ENCODE assay signal across 2 cellular contexts in genomic region chr17:50481648-50482047, GRCh38.
TF ChIP-seq lines count a peak whose summit lies in the region.

No MANE protein-coding gene starts in this region.

TF ChIP-seq in liver, 16 proteins besides CTCF, POLR2A, EP300 and RAD21:
- TF ChIP-seq HNF4G (IDR thresholded peaks at IDR 0.05) (no peak), NR2F2 (IDR thresholded peaks at IDR 0.05) (no peak), TAF1 (conservative IDR thresholded peaks at IDR 0.05) (no peak), FOXA1 (IDR thresholded peaks at IDR 0.05) (no peak), ZBTB33 (IDR thresholded peaks at IDR 0.05) (no peak), GABPA (IDR thresholded peaks at IDR 0.05 in 1 of 2, conservative IDR thresholded peaks at IDR 0.05 in 1 of 2) (no peak), EGR1 (IDR thresholded peaks at IDR 0.05; ENCODE audit: low read depth in 2 of 2) (no peak), MAX (IDR thresholded peaks at IDR 0.05) (no peak), SP1 (IDR thresholded peaks at IDR 0.05) (no peak), YY1 (IDR thresholded peaks at IDR 0.05) (no peak), JUND (IDR thresholded peaks at IDR 0.05) (no peak)
- TF ChIP-seq, protein P1, sequence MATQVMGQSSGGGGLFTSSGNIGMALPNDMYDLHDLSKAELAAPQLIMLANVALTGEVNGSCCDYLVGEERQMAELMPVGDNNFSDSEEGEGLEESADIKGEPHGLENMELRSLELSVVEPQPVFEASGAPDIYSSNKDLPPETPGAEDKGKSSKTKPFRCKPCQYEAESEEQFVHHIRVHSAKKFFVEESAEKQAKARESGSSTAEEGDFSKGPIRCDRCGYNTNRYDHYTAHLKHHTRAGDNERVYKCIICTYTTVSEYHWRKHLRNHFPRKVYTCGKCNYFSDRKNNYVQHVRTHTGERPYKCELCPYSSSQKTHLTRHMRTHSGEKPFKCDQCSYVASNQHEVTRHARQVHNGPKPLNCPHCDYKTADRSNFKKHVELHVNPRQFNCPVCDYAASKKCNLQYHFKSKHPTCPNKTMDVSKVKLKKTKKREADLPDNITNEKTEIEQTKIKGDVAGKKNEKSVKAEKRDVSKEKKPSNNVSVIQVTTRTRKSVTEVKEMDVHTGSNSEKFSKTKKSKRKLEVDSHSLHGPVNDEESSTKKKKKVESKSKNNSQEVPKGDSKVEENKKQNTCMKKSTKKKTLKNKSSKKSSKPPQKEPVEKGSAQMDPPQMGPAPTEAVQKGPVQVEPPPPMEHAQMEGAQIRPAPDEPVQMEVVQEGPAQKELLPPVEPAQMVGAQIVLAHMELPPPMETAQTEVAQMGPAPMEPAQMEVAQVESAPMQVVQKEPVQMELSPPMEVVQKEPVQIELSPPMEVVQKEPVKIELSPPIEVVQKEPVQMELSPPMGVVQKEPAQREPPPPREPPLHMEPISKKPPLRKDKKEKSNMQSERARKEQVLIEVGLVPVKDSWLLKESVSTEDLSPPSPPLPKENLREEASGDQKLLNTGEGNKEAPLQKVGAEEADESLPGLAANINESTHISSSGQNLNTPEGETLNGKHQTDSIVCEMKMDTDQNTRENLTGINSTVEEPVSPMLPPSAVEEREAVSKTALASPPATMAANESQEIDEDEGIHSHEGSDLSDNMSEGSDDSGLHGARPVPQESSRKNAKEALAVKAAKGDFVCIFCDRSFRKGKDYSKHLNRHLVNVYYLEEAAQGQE (IDR thresholded peaks at IDR 0.05) = no peak
- TF ChIP-seq, protein P2, sequence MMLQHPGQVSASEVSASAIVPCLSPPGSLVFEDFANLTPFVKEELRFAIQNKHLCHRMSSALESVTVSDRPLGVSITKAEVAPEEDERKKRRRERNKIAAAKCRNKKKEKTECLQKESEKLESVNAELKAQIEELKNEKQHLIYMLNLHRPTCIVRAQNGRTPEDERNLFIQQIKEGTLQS (IDR thresholded peaks at IDR 0.05) = no peak

TF ChIP-seq in GM23338, 12 proteins besides CTCF, POLR2A, EP300 and RAD21:
- TF ChIP-seq EZH2phosphoT487 (IDR thresholded peaks at IDR 0.05; ENCODE audit: unreplicated experiment) (no peak), POLR2AphosphoS5 (IDR thresholded peaks at IDR 0.05; ENCODE audit: low read depth) (no peak), NANOG (IDR thresholded peaks at IDR 0.05; ENCODE audit: borderline replicate concordance) (no peak)
